Comparison of ENCODE assay signal across 8 cellular contexts in genomic region chr11:33723238-33723881, GRCh38. TPM values are rescaled to one million over a fixed set of nuclear protein-coding genes. Genes with fewer than 3 reads are reported as not detected.
A peak's percentile ranks its signal among the peaks of the same experiment; 100 is the strongest.
DNase-seq lines count a peak whose midpoint lies in the region; ATAC-seq and TF ChIP-seq lines count a peak whose summit lies in the region.

No MANE protein-coding gene starts in this region.

- no peak overlapping the region for H3T11ph ChIP-seq in H9 (ENCODE audit: low read length)

- H3K56ac ChIP-seq in H9 (ENCODE audit: insufficient read length, low read depth, low read length): no peak overlapping the region

- no CpG with 5 or more reads among the region's 6 CpGs for WGBS in H9 (ENCODE audit: extremely low coverage, insufficient read length, low lambda C conversion rate)

- H4K91ac ChIP-seq in H9 (ENCODE audit: insufficient read length, low read depth, low read length): no peak overlapping the region

- H2BK120ac ChIP-seq in H9 (ENCODE audit: low read depth, low read length, poor library complexity, severe bottlenecking): no peak overlapping the region

- H2BK5ac ChIP-seq in H9 (ENCODE audit: insufficient read length, low read length): no peak overlapping the region

- H3K4me3 Mint-ChIP-seq in H9: no peak overlapping the region

- H3K36me3 ChIP-seq in MG63 (peaks cover 71% of the 10 kb centered on the region), mucosa of rectum (ENCODE audit: control insufficient read depth in 2 of 2, insufficient read depth in 2 of 2, low read length in 2 of 2) (peaks cover 23 to 28% of the 10 kb centered on the region in 2 donors)

- peaks cover 3 to 4% of the 10 kb centered on the region in 2 experiments; a peak in 2 of 5 replicates for H3K9me3 Mint-ChIP-seq in H9

- H4K8ac ChIP-seq in H9 (replicated peaks; ENCODE audit: insufficient read length, low read depth, low read length): no peak overlapping the region

- peak; percentile 88 for DNase-seq in ELR (ENCODE audit: low read depth)
- DNase-seq in MG63: peak; percentile 46
- peak; percentile 85 for DNase-seq in choroid plexus epithelial cell (ENCODE audit: low read depth)
- no peak for DNase-seq in DMS79 (lab: John Stamatoyannopoulos, UW)
- no peak for DNase-seq in OCI-M2 (lab: John Stamatoyannopoulos, UW; ENCODE audit: unreplicated experiment)
- no peak for DNase-seq in H9

- no peak overlapping the region for H2AFZ ChIP-seq in H9 (ENCODE audit: low read length)

- H3K79me1 ChIP-seq in H9 (ENCODE audit: insufficient read depth, low read depth, low read length, poor library complexity, severe bottlenecking): no peaks in the 10 kb centered on the region

- H3K79me2 ChIP-seq in H9 (ENCODE audit: insufficient read depth, low read length): no peaks in the 10 kb centered on the region; the same call in 1 of the 2 replicates

- H3K27me3 Mint-ChIP-seq in H9 (ENCODE audit: low read depth): no peaks in the 10 kb centered on the region

- H3K27ac Mint-ChIP-seq in H9: no peak overlapping the region

- no peak overlapping the region for H4K5ac ChIP-seq in H9 (ENCODE audit: insufficient read length, low read depth, low read length)

- H2BK12ac ChIP-seq in H9 (ENCODE audit: insufficient read length, low read depth, low read length): no peak overlapping the region

- H2AK5ac ChIP-seq in H9 (ENCODE audit: insufficient read length, low read length): no peak overlapping the region

- H3K27me3 ChIP-seq in MG63 (no peaks in the 10 kb centered on the region), mucosa of rectum (ENCODE audit: control insufficient read depth in 2 of 2, insufficient read depth in 2 of 2, low read length in 2 of 2) (no peaks in the 10 kb centered on the region), H9 (ENCODE audit: insufficient read depth, low read length) (no peaks in the 10 kb centered on the region)

- no peak overlapping the region for H2BK15ac ChIP-seq in H9 (ENCODE audit: low read depth, low read length)

- H3K23me2 ChIP-seq in H9 (ENCODE audit: insufficient read length, low read depth, low read length, poor library complexity, severe bottlenecking): no peaks in the 10 kb centered on the region

- H3K4me2 ChIP-seq in H9 (ENCODE audit: insufficient read depth, insufficient read length, low read length): no peak overlapping the region

- no peak overlapping the region for H3K4ac ChIP-seq in H9 (ENCODE audit: low read depth, low read length)

- H3K9me3 ChIP-seq in MG63 (no peaks in the 10 kb centered on the region), mucosa of rectum (ENCODE audit: control insufficient read depth in 2 of 2, low read length in 2 of 2) (no peaks in the 10 kb centered on the region), H9 (ENCODE audit: control insufficient read depth, low read depth, low read length) (no peaks in the 10 kb centered on the region)

- TF ChIP-seq CTCF in choroid plexus epithelial cell (conservative IDR thresholded peaks at IDR 0.05; ENCODE audit: low read depth, low read length): no peak
- no peak for TF ChIP-seq CTCF in H9 (conservative IDR thresholded peaks at IDR 0.05)

- no peak overlapping the region for H3K14ac ChIP-seq in H9 (ENCODE audit: insufficient read depth, low read length)

- no peak overlapping the region for H3K18ac ChIP-seq in H9 (ENCODE audit: insufficient read length, low read depth, low read length)

- no peak overlapping the region for H2BK20ac ChIP-seq in H9 (ENCODE audit: low read depth, low read length, poor library complexity, severe bottlenecking)

- no peak overlapping the region for H3K23ac ChIP-seq in H9 (ENCODE audit: insufficient read length, low read depth, low read length)

- H3K4me3 ChIP-seq in MG63 (no peak overlapping the region), choroid plexus epithelial cell (ENCODE audit: low read depth, low read length) (no peak overlapping the region), mucosa of rectum (ENCODE audit: low read length in 2 of 2) (no peak overlapping the region)

- H3K27ac ChIP-seq in mucosa of rectum (ENCODE audit: low read depth in 2 of 2, low read length in 2 of 2) (peak overlapping the region; percentile 22 to 56), H9 (ENCODE audit: insufficient read length, low read depth, low read length) (no peak overlapping the region)

- H3K9ac ChIP-seq in mucosa of rectum (ENCODE audit: low read depth in 1 of 2, low read length in 2 of 2) (no peak overlapping the region), H9 (ENCODE audit: extremely low read depth, insufficient read length, low read length) (no peak overlapping the region)

- no peak for ATAC-seq in GM21367 (IDR thresholded peaks at IDR 0.05; ENCODE audit: unreplicated experiment)

- H4K20me1 ChIP-seq in H9 (ENCODE audit: control insufficient read depth, insufficient read depth, insufficient read length): no peaks in the 10 kb centered on the region

- H3K36me3 Mint-ChIP-seq in H9 (ENCODE audit: insufficient read depth in 1 of 3, low read depth in 3 of 3): peaks cover 0 to 24% (median 18%) of the 10 kb centered on the region in 3 experiments; a peak in 6 of 7 replicates

- H3K4me1 ChIP-seq in mucosa of rectum (ENCODE audit: control insufficient read depth in 2 of 2, insufficient read depth in 2 of 2, low read length in 2 of 2) (peaks cover 10 to 15% of the 10 kb centered on the region in 2 donors), H9 (ENCODE audit: insufficient read depth, low read length) (peaks cover 3% of the 10 kb centered on the region; the same call in 1 of the 2 replicates)

- peaks cover 16 to 17% of the 10 kb centered on the region in 2 experiments for H3K4me1 Mint-ChIP-seq in H9

RNA-seq across cellular contexts. Expression of gene CD59, which starts 12.9 kb away (rescaled TPM):
- 360 and 394 TPM in 2 replicates for total RNA-seq in MG63 (2014; rRNA removed; shearing (Covaris generic); ENCODE audit: low replicate concordance)
- total RNA-seq in H9 (2021): 91.5 and 93.2 TPM in 2 replicates

RNA-seq across cellular contexts. Expression of gene C11orf91, which starts 22.7 kb away (rescaled TPM):
- total RNA-seq in MG63 (2014; rRNA removed; shearing (Covaris generic); ENCODE audit: low replicate concordance): not detected in 2 replicates
- total RNA-seq in H9 (2021): not detected in 2 replicates

RNA-seq across cellular contexts. Expression of gene FBXO3, which starts 51.0 kb away (rescaled TPM):
- 41.7 and 48.8 TPM in 2 replicates for total RNA-seq in MG63 (2014; rRNA removed; shearing (Covaris generic); ENCODE audit: low replicate concordance)
- total RNA-seq in H9 (2021): 18.9 and 20.2 TPM in 2 replicates

Comparison
In these comparisons a context has a peak if more than half of its experiments do, and no peak if none do; other contexts are left out.
1. DNase-seq: peak in ELR (single experiment), MG63 (single experiment) and choroid plexus epithelial cell (single experiment); none in DMS79 (single experiment), OCI-M2 (single experiment) and H9 (single experiment).